13 cellular contexts compared by ENCODE assay signal in genomic region chr3:152445227-152445626, GRCh38.
DNase-seq lines count a peak whose midpoint lies in the region; ATAC-seq and TF ChIP-seq lines count a peak whose summit lies in the region.
"Had no signal": no experiment of that assay in that cellular context is flagged by ENCODE, and none has a peak within 500 bp of the region (broad histone marks: within the 10 kb centered on the region; RNA-seq: fewer than 3 reads in every experiment).

No MANE protein-coding gene starts in this region.

- intact Hi-C loops in CD8-positive, alpha-beta T cell (cut with DNase I, micrococcal nuclease) = loop anchor here (2.0 to 10.0 kb wide), 2 partner anchors 22 to 420 kb away; no protein-coding TSS in a partner anchor
- intact Hi-C loops in IMR-90 (cut with micrococcal nuclease) = loop anchor here (10.0 kb wide), 2 partner anchors 140 to 600 kb away; no protein-coding TSS in a partner anchor

- TF ChIP-seq CTCF in CD8-positive, alpha-beta T cell (IDR thresholded peaks at IDR 0.05) = no peak
- TF ChIP-seq CTCF in IMR-90 (conservative IDR thresholded peaks at IDR 0.05; ENCODE audit: low read depth, low read length) (no peak), fibroblast of mammary gland (conservative IDR thresholded peaks at IDR 0.05; ENCODE audit: control insufficient read depth, insufficient read depth, low read depth, low read length) (no peak), nephron progenitor cell (IDR thresholded peaks at IDR 0.05) (no peak)

- H2BK15ac ChIP-seq in IMR-90 (ENCODE audit: low read depth, low read length) = no peak overlapping the region

- H2AK5ac ChIP-seq in IMR-90 (ENCODE audit: low read depth, low read length) (no peak overlapping the region), trophoblast cell (ENCODE audit: low read length) (no peak overlapping the region)

- peak overlapping the region; percentile 50 for H3K27ac Mint-ChIP-seq in CD8-positive, alpha-beta T cell
- H3K27ac Mint-ChIP-seq in nephron progenitor cell = no peak overlapping the region
- H3K27ac Mint-ChIP-seq: activated B cell treated with CpG ODN at 0.5 μM for 24 hours had no signal

- H3K79me1 ChIP-seq in IMR-90 (ENCODE audit: low read depth in 1 of 2, low read length in 2 of 2) (peaks cover 19 to 37% of the 10 kb centered on the region in 2 experiments), trophoblast cell (ENCODE audit: low read length) (no peaks in the 10 kb centered on the region)

- H3K4me3 Mint-ChIP-seq in CD8-positive, alpha-beta T cell = no peak overlapping the region
- no peak overlapping the region for H3K4me3 Mint-ChIP-seq in nephron progenitor cell
- H3K4me3 Mint-ChIP-seq: activated B cell treated with CpG ODN at 0.5 μM for 24 hours had no signal

- H4K91ac ChIP-seq in IMR-90 (ENCODE audit: insufficient read depth, low read depth, low read length) = no peak overlapping the region
- H4K91ac ChIP-seq in trophoblast cell (ENCODE audit: low read depth, low read length) = no peak overlapping the region

- no TSS peak for BruUV-seq in IMR-90 (replicated peaks; lab: Mats Ljungman, UMichigan)

- H2BK20ac ChIP-seq in IMR-90 (ENCODE audit: low read depth, low read length) = no peak overlapping the region

- peaks cover 15% of the 10 kb centered on the region for H3K36me3 ChIP-seq in CD8-positive, alpha-beta T cell (ENCODE audit: insufficient read depth, low read length)
- peaks cover 13% of the 10 kb centered on the region for H3K36me3 ChIP-seq in IMR-90 (ENCODE audit: control insufficient read depth, insufficient read depth, low read length)
- no peaks in the 10 kb centered on the region for H3K36me3 ChIP-seq in trophoblast cell (ENCODE audit: control insufficient read depth in 1 of 2, insufficient read depth in 2 of 2, low read length in 2 of 2)

- H2BK120ac ChIP-seq in IMR-90 (ENCODE audit: low read depth, low read length) = no peak overlapping the region
- H2BK120ac ChIP-seq in trophoblast cell (ENCODE audit: insufficient read depth, low read length, poor library complexity) = no peak overlapping the region

- dilution Hi-C loops in IMR-90 (cut with HindIII; ENCODE audit: low sequenced_read_pairs, unreplicated experiment) = no loop called here

- ATAC-seq in CD8-positive, alpha-beta T cell = peak; percentile 29
- ATAC-seq in IMR-90 (ENCODE audit: low read depth) (no peak), HG02623 (IDR thresholded peaks at IDR 0.05; ENCODE audit: unreplicated experiment) (no peak)
- ATAC-seq: body of pancreas had no signal

- no CpG with 5 or more reads among the region's 6 CpGs for WGBS in IMR-90 (ENCODE audit: extremely low coverage in 2 of 2, insufficient read length in 1 of 2), 2 experiments
- WGBS in trophoblast cell (ENCODE audit: extremely low coverage, insufficient coverage, insufficient read length) = no CpG with 5 or more reads among the region's 6 CpGs

- H3K27me3 ChIP-seq in CD8-positive, alpha-beta T cell (ENCODE audit: insufficient read depth, low read length) = no peaks in the 10 kb centered on the region
- no peaks in the 10 kb centered on the region for H3K27me3 ChIP-seq in IMR-90 (ENCODE audit: control insufficient read depth, insufficient read depth, low read length)
- no peaks in the 10 kb centered on the region for H3K27me3 ChIP-seq in trophoblast cell (ENCODE audit: insufficient read depth, low read length)
- H3K27me3 ChIP-seq: body of pancreas, testis had no signal

- DNase-seq in CD8-positive, alpha-beta T cell = no peak
- DNase-seq in IMR-90 (no peak), fibroblast of mammary gland (ENCODE audit: low read depth) (peak; percentile 25), trophoblast cell (peak; percentile 13 to 55), cortex of kidney (lab: John Stamatoyannopoulos, UW) (no peak), nephron progenitor cell (no peak)
- DNase-seq: activated B cell treated with CpG ODN at 0.5 μM for 24 hours, body of pancreas, NCI-H1694 treated with DMSO at 0.1 percent for 48 hours, NCI-H524 treated with DMSO at 0.1 percent for 48 hours, testis had no signal

- 0 out of 2 replicates have a peak, but pooled peaks cover under 1% of the 10 kb centered on the region for H3K9me1 ChIP-seq in IMR-90 (ENCODE audit: insufficient read depth, low read length)

- no peaks in the 10 kb centered on the region for H3K27me3 Mint-ChIP-seq in CD8-positive, alpha-beta T cell (ENCODE audit: low read depth)
- peaks cover 4% of the 10 kb centered on the region for H3K27me3 Mint-ChIP-seq in nephron progenitor cell (ENCODE audit: low read depth, poor library complexity)
- H3K27me3 Mint-ChIP-seq: activated B cell treated with CpG ODN at 0.5 μM for 24 hours had no signal

- H4K5ac ChIP-seq in IMR-90 (ENCODE audit: low read depth, low read length) = peak overlapping the region; percentile 60; the same call in 1 of the 2 replicates

- H3K4me3 ChIP-seq in CD8-positive, alpha-beta T cell (ENCODE audit: low read depth, low read length) = no peak overlapping the region
- H3K4me3 ChIP-seq in IMR-90 (ENCODE audit: insufficient read depth, low read depth, low read length) (no peak overlapping the region), fibroblast of mammary gland (ENCODE audit: control insufficient read depth, low read depth, low read length) (no peak overlapping the region), trophoblast cell (ENCODE audit: low read depth, low read length) (no peak overlapping the region)
- H3K4me3 ChIP-seq: body of pancreas, testis had no signal

- peaks cover 57% of the 10 kb centered on the region for H3K36me3 Mint-ChIP-seq in CD8-positive, alpha-beta T cell
- peaks cover 6% of the 10 kb centered on the region for H3K36me3 Mint-ChIP-seq in nephron progenitor cell (ENCODE audit: low read depth)

- H3K56ac ChIP-seq in IMR-90 (ENCODE audit: extremely low read depth, insufficient read depth, low read length) = no peak overlapping the region

- H3K4me2 ChIP-seq in IMR-90 (ENCODE audit: low read depth, low read length) (no peak overlapping the region), trophoblast cell (ENCODE audit: low read length) (no peak overlapping the region)

- no peaks in the 10 kb centered on the region for H3K9me3 Mint-ChIP-seq in CD8-positive, alpha-beta T cell
- no peaks in the 10 kb centered on the region for H3K9me3 Mint-ChIP-seq in nephron progenitor cell
- H3K9me3 Mint-ChIP-seq: activated B cell treated with CpG ODN at 0.5 μM for 24 hours had no signal

- H2BK5ac ChIP-seq in IMR-90 (ENCODE audit: low read depth, low read length, poor library complexity, severe bottlenecking) (no peak overlapping the region), trophoblast cell (ENCODE audit: low read depth, low read length, poor library complexity) (no peak overlapping the region)

- H2AK9ac ChIP-seq in IMR-90 (replicated peaks; ENCODE audit: low read depth, low read length, poor library complexity) = no peak overlapping the region

- H3K4me1 Mint-ChIP-seq in CD8-positive, alpha-beta T cell (ENCODE audit: low read depth) = peaks cover 67% of the 10 kb centered on the region
- H3K4me1 Mint-ChIP-seq in nephron progenitor cell = no peaks in the 10 kb centered on the region

- no peak for TF ChIP-seq POLR2A in IMR-90 (IDR thresholded peaks at IDR 0.05; ENCODE audit: low read depth, low read length)

- no peak for TF ChIP-seq RAD21 in IMR-90 (IDR thresholded peaks at IDR 0.05; ENCODE audit: low read length)

- no peak overlapping the region for H2AFZ ChIP-seq in IMR-90 (replicated peaks; ENCODE audit: low read length, poor library complexity)
- no peak overlapping the region for H2AFZ ChIP-seq in trophoblast cell (ENCODE audit: insufficient read depth, low read length, poor library complexity)

- no peak overlapping the region for H4K8ac ChIP-seq in IMR-90 (ENCODE audit: low read depth in 2 of 2, low read length in 2 of 2)
- no peak overlapping the region for H4K8ac ChIP-seq in trophoblast cell (ENCODE audit: low read depth, low read length)

- no peak overlapping the region for H2BK12ac ChIP-seq in trophoblast cell (ENCODE audit: low read length)

- H4K12ac ChIP-seq in trophoblast cell (ENCODE audit: low read depth, low read length) = no peak overlapping the region

- H3K23ac ChIP-seq in IMR-90 (ENCODE audit: low read depth, low read length) = peak overlapping the region; percentile 52; the same call in 1 of the 2 replicates
- no peak overlapping the region for H3K23ac ChIP-seq in trophoblast cell (ENCODE audit: low read length)

- in situ Hi-C loops in IMR-90 (cut with MboI; ENCODE audit: low sequenced_read_pairs) = loop anchor here (10.0 kb wide), 1 partner anchor 370 kb away; no protein-coding TSS in a partner anchor

- POLR2A ChIA-PET in CD8-positive, alpha-beta T cell (lab: Charles Lee) = no interaction called here
- POLR2A ChIA-PET in IMR-90 (lab: Charles Lee; ENCODE audit: unreplicated experiment) = no interaction called here

- H3K14ac ChIP-seq in IMR-90 (replicated peaks; ENCODE audit: low read depth, low read length) (no peak overlapping the region), trophoblast cell (ENCODE audit: low read length) (no peak overlapping the region)

- peaks cover 13% of the 10 kb centered on the region; the same call in 1 of the 2 replicates for H4K20me1 ChIP-seq in IMR-90 (ENCODE audit: insufficient read depth, low read length)

- peaks cover 55% of the 10 kb centered on the region for H3K4me1 ChIP-seq in CD8-positive, alpha-beta T cell (ENCODE audit: insufficient read depth, low read length)
- peaks cover 4% of the 10 kb centered on the region for H3K4me1 ChIP-seq in IMR-90 (ENCODE audit: control insufficient read depth, insufficient read depth, low read length)
- H3K4me1 ChIP-seq in trophoblast cell (ENCODE audit: control insufficient read depth in 1 of 2, insufficient read depth in 2 of 2, low read length in 2 of 2) = no peaks in the 10 kb centered on the region

- CTCF ChIA-PET in CD8-positive, alpha-beta T cell (lab: Charles Lee) = interaction anchor here (1.0 to 4.2 kb wide), 4 partner anchors 27 to 260 kb away, joined by 3 to 52 read pairs (median 3); no protein-coding TSS in a partner anchor
- CTCF ChIA-PET in IMR-90 (lab: Yijun Ruan, JAX) = interaction anchor here (1.0 kb wide), 1 partner anchor 30 kb away, joined by 3 read pairs; no protein-coding TSS in a partner anchor

- H3K9me3 ChIP-seq in CD8-positive, alpha-beta T cell (ENCODE audit: low read length) = no peaks in the 10 kb centered on the region
- H3K9me3 ChIP-seq in IMR-90 (ENCODE audit: control insufficient read depth, insufficient read depth, low read length) = no peaks in the 10 kb centered on the region
- H3K9me3 ChIP-seq in trophoblast cell (ENCODE audit: insufficient read depth, low read depth, low read length) = no peaks in the 10 kb centered on the region
- H3K9me3 ChIP-seq: body of pancreas, testis had no signal

- H3K9ac ChIP-seq in IMR-90 (ENCODE audit: low read depth, low read length) = no peak overlapping the region
- H3K9ac ChIP-seq in trophoblast cell (ENCODE audit: low read length) = peak overlapping the region; percentile 52

- H3K79me2 ChIP-seq in trophoblast cell (ENCODE audit: control insufficient read depth, insufficient read depth, low read length, poor library complexity) = no peaks in the 10 kb centered on the region

- H3K27ac ChIP-seq in CD8-positive, alpha-beta T cell (ENCODE audit: low read depth, low read length) = no peak overlapping the region
- H3K27ac ChIP-seq in IMR-90 (ENCODE audit: insufficient read depth, low read length) = no peak overlapping the region
- H3K27ac ChIP-seq in trophoblast cell (ENCODE audit: low read depth, low read length) = no peak overlapping the region
- H3K27ac ChIP-seq: body of pancreas, C4-2B, testis had no signal

- H3K4ac ChIP-seq in IMR-90 (ENCODE audit: low read depth, low read length) (no peak overlapping the region), trophoblast cell (ENCODE audit: low read depth, low read length) (no peak overlapping the region)

- no peak overlapping the region for H3K18ac ChIP-seq in IMR-90 (ENCODE audit: low read depth, low read length)
- no peak overlapping the region for H3K18ac ChIP-seq in trophoblast cell (ENCODE audit: low read length)

Comparison
In these comparisons a context has a peak if more than half of its experiments do, and no peak if none do; other contexts are left out.
1. DNase-seq: peak in fibroblast of mammary gland (single experiment) and trophoblast cell (2 of 2); none in CD8-positive, alpha-beta T cell (0 of 7), IMR-90 (single experiment), cortex of kidney (single experiment) and nephron progenitor cell (single experiment).